8 cellular contexts compared by ENCODE assay signal in the genomic region with DNA sequence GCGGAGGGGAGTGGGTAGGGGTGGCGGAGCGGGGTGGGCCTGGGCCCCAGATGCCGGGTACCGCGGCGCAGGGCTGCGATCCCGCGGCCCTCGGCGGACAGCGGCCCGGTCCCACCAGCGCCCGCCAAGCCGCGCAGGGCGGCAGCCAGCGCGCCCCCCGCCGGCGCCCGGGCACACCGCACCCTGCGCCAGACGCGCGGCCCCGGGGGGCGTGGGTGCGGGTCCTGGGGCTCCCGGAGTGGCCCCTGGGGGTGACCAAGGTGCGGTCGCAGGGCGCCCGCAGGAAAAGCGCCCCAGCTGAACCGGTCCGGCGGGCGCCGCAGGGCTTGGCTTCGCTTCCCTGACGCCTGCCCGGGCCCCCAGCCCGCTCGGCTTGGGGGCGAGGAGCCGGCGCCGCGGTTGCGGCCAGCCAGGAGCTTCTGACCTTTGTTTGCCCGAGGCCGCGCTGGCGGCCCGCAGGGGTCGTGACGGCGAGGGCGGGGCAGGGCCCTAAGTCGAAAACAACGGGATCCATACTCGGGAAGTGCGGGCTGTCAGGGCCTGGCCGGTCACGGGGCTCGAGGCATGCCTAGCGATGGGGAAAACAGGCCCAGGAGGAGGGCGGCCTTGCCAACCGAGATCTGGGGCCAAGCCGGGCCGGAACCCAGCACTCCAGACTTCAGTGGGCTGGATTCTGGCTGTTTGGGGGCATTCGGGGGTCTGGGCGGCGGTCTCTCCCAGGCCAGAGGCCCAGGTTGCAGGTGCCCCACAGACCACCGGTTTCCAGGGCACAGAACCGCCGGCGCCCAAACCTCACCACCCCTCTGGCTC. TPM values are rescaled to one million over a fixed set of nuclear protein-coding genes. Genes with fewer than 3 reads are reported as not detected.
DNase-seq lines count a peak whose midpoint lies in the region; ATAC-seq, FAIRE-seq and TF ChIP-seq lines count a peak whose summit lies in the region.

No MANE protein-coding gene starts in this region.

- peaks cover 8% of the 10 kb centered on the region for H3K27me3 ChIP-seq in rectal smooth muscle tissue (ENCODE audit: control insufficient read depth, insufficient read depth, low read length)

- no peak for TF ChIP-seq CTCF in AG10803 (conservative IDR thresholded peaks at IDR 0.05; ENCODE audit: low read length)
- peak; percentile 96 for TF ChIP-seq CTCF in VCaP (conservative IDR thresholded peaks at IDR 0.05)

- no peak for TF ChIP-seq POLR2A in GM12892 (IDR thresholded peaks at IDR 0.05; ENCODE audit: low read depth, low read length)

- DNase-seq in AG10803 (ENCODE audit: low read depth) (no peak), GM12892 (ENCODE audit: insufficient read length) (peak; percentile 59), Right ventricle myocardium superior (peak; percentile 70), NCI-H187 (lab: John Stamatoyannopoulos, UW) (no peak), cerebellar nuclear complex (lab: John Stamatoyannopoulos, UW) (no peak)

- peaks cover 2% of the 10 kb centered on the region for H3K36me3 ChIP-seq in rectal smooth muscle tissue (ENCODE audit: control insufficient read depth, insufficient read depth, low read length)

- ATAC-seq in HG03025 (IDR thresholded peaks at IDR 0.05; ENCODE audit: low FRiP score, unreplicated experiment) (peak; percentile 35), Right ventricle myocardium superior (ENCODE audit: poor library complexity) (peak; percentile 25)

- peak overlapping the region; percentile 53 for H3K4me3 ChIP-seq in AG10803 (ENCODE audit: low read length)
- peak overlapping the region; percentile 49 for H3K4me3 ChIP-seq in rectal smooth muscle tissue (ENCODE audit: low read length)

- intact Hi-C loops in Right ventricle myocardium superior (cut with DNase I) = loop anchor here (5.0 kb wide), 1 partner anchor 36 kb away; no protein-coding TSS in a partner anchor

- peaks cover 4% of the 10 kb centered on the region for H3K4me1 ChIP-seq in rectal smooth muscle tissue (ENCODE audit: control insufficient read depth, insufficient read depth, low read length)

- H3K27ac ChIP-seq in VCaP (peak overlapping the region; percentile 92), rectal smooth muscle tissue (ENCODE audit: low read depth, low read length) (peak overlapping the region; percentile 11)

- no peak overlapping the region for H3K9ac ChIP-seq in rectal smooth muscle tissue (ENCODE audit: low read length)

- peak; percentile 14 for FAIRE-seq in GM12892 (lab: Jason Lieb, UNC)

RNA-seq across cellular contexts. Expression of a gene that starts 0.6 kb away (rescaled TPM):
- polyA plus RNA-seq in GM12892 (2012; ENCODE audit: missing spikeins) = 3.5 TPM
- total RNA-seq in Right ventricle myocardium superior = 6.5 TPM

RNA-seq across cellular contexts. Expression of a gene that starts 5.5 kb away (rescaled TPM):
- 0.53 TPM for polyA plus RNA-seq in GM12892 (2012; ENCODE audit: missing spikeins)
- total RNA-seq in Right ventricle myocardium superior = not detected

RNA-seq across cellular contexts. Expression of a gene that starts 52.4 kb away (rescaled TPM):
- polyA plus RNA-seq in GM12892 (2012; ENCODE audit: missing spikeins) = 1.7 TPM
- not detected for total RNA-seq in Right ventricle myocardium superior

Comparison
In these comparisons a context has a peak if more than half of its experiments do, and no peak if none do; other contexts are left out.
1. DNase-seq: peak in GM12892 (single experiment) and Right ventricle myocardium superior (single experiment); none in AG10803 (single experiment), NCI-H187 (0 of 2) and cerebellar nuclear complex (0 of 2).